ENCODE assay signal across 23 cellular contexts in the genomic region with DNA sequence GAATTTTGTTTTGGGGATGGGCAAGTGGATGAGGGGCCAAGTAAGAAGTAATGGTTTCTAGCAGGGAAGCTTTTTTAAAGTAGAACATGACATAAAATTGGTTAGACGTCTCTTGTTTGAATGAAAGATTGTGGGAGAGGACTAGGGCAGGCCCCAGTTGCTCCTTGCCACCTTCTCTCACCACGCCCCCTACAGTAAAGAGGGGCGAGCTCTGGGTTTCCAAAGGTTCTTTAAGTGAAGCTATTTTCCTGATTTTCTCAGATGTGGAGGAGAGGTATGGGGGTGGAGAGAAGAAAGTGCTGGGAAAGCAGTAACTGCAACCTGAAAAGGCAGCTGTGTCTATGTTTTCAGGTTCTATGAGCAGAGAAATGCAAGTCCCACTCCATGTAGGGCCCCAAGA.
"Had no signal": no experiment of that assay in that cellular context is flagged by ENCODE, and none has a peak within 500 bp of the region (broad histone marks: within the 10 kb centered on the region; RNA-seq: fewer than 3 reads in every experiment).

No MANE protein-coding gene starts in this region.

- H3K4me3 Mint-ChIP-seq: activated CD4-positive, alpha-beta memory T cell treated with anti-CD3 and anti-CD28 coated beads, Interleukin-2, amount 10 ng/mL, durations not matched to agents 7 days and 5 days; activated CD4-positive, alpha-beta T cell treated with anti-CD3 and anti-CD28 coated beads, Interleukin-2, amount 10 ng/mL, durations not matched to agents 24 days and 14 days; activated naive CD4-positive, alpha-beta T cell treated with anti-CD3 and anti-CD28 coated beads for 36 hours; activated naive CD8-positive, alpha-beta T cell treated with anti-CD3 and anti-CD28 coated beads, Interleukin-2, amount 50 U/mL, for 24 hours; activated T-cell treated with anti-CD3 and anti-CD28 coated beads, Interleukin-2, amount 50 U/mL, for 72 hours; central memory CD8-positive, alpha-beta T cell; effector memory CD8-positive, alpha-beta T cell; natural killer cell treated with Interleukin-12 subunit alpha and Interleukin-12 subunit beta and Interleukin-15 and Interleukin-18, amount 100 ng/mL, for 72 hours; stimulated activated naive B cell treated with anti-CD40 and anti-IgM and Interleukin-4, amounts not matched to agents 10 μg/mL and 1 μg/mL and 100 μg/mL, for 72 hours; T-helper 1 cell treated with Interleukin-12 subunit alpha and Interleukin-12 subunit beta and Interleukin-4 antibody, amounts not matched to agents 30 μg/mL and 1 μg/mL, for 36 hours had no signal

- H3K9me3 ChIP-seq: gastrocnemius medialis, transverse colon, uterus had no signal

- H3K36me3 Mint-ChIP-seq: natural killer cell treated with Interleukin-12 subunit alpha and Interleukin-12 subunit beta and Interleukin-15 and Interleukin-18, amount 100 ng/mL, for 72 hours; stimulated activated naive B cell treated with anti-CD40 and anti-IgM and Interleukin-4, amounts not matched to agents 10 μg/mL and 1 μg/mL and 100 μg/mL, for 72 hours had no signal

- H3K27ac ChIP-seq: brain microvascular endothelial cell, dorsolateral prefrontal cortex, esophagus muscularis mucosa, gastrocnemius medialis, transverse colon, uterus had no signal

- H3K27ac Mint-ChIP-seq: activated CD4-positive, alpha-beta memory T cell treated with anti-CD3 and anti-CD28 coated beads, Interleukin-2, amount 10 ng/mL, durations not matched to agents 7 days and 5 days; activated CD4-positive, alpha-beta T cell treated with anti-CD3 and anti-CD28 coated beads, Interleukin-2, amount 10 ng/mL, durations not matched to agents 24 days and 14 days; activated naive CD4-positive, alpha-beta T cell treated with anti-CD3 and anti-CD28 coated beads for 36 hours; activated naive CD8-positive, alpha-beta T cell treated with anti-CD3 and anti-CD28 coated beads, Interleukin-2, amount 50 U/mL, for 24 hours; activated T-cell treated with anti-CD3 and anti-CD28 coated beads, Interleukin-2, amount 50 U/mL, for 72 hours; effector memory CD8-positive, alpha-beta T cell; natural killer cell treated with Interleukin-12 subunit alpha and Interleukin-12 subunit beta and Interleukin-15 and Interleukin-18, amount 100 ng/mL, for 72 hours; stimulated activated naive B cell treated with anti-CD40 and anti-IgM and Interleukin-4, amounts not matched to agents 10 μg/mL and 1 μg/mL and 100 μg/mL, for 72 hours; T-helper 1 cell treated with Interleukin-12 subunit alpha and Interleukin-12 subunit beta and Interleukin-4 antibody, amounts not matched to agents 30 μg/mL and 1 μg/mL, for 36 hours had no signal

- H3K36me3 ChIP-seq: brain microvascular endothelial cell, esophagus muscularis mucosa, gastrocnemius medialis, transverse colon, uterus had no signal

- H3K27me3 Mint-ChIP-seq: activated naive CD8-positive, alpha-beta T cell treated with anti-CD3 and anti-CD28 coated beads, Interleukin-2, amount 50 U/mL, for 24 hours; stimulated activated naive B cell treated with anti-CD40 and anti-IgM and Interleukin-4, amounts not matched to agents 10 μg/mL and 1 μg/mL and 100 μg/mL, for 72 hours had no signal

- H3K27me3 ChIP-seq: brain microvascular endothelial cell, dorsolateral prefrontal cortex, esophagus muscularis mucosa, gastrocnemius medialis, transverse colon, uterus had no signal

- H3K4me3 ChIP-seq: dorsolateral prefrontal cortex, esophagus muscularis mucosa, gastrocnemius medialis, transverse colon, uterus had no signal

- DNase-seq: activated CD4-positive, alpha-beta memory T cell treated with anti-CD3 and anti-CD28 coated beads, Interleukin-2, amount 10 ng/mL, durations not matched to agents 7 days and 5 days; activated CD4-positive, alpha-beta T cell treated with anti-CD3 and anti-CD28 coated beads, Interleukin-2, amount 10 ng/mL, durations not matched to agents 24 days and 14 days; activated effector memory CD4-positive, alpha-beta T cell treated with Interleukin-2 at 50 U/mL for 16 hours; activated naive CD4-positive, alpha-beta T cell treated with anti-CD3 and anti-CD28 coated beads for 36 hours; activated naive CD8-positive, alpha-beta T cell treated with anti-CD3 and anti-CD28 coated beads, Interleukin-2, amount 50 U/mL, for 24 hours; activated T-cell treated with anti-CD3 and anti-CD28 coated beads, Interleukin-2, amount 50 U/mL, for 72 hours; brain microvascular endothelial cell; dorsolateral prefrontal cortex; effector memory CD8-positive, alpha-beta T cell; gastrocnemius medialis; hippocampal formation; left ventricle myocardium superior; mammary epithelial cell; retina; stimulated activated CD4-positive, alpha-beta T cell treated with anti-CD3 and anti-CD28 coated beads, Interleukin-2, amount 100 ng/mL, for 48 hours; stimulated activated CD8-positive, alpha-beta memory T cell treated with anti-CD3 and anti-CD28 coated beads, Interleukin-4, amount 100 ng/mL, for 48 hours; stimulated activated naive B cell treated with anti-CD40 and anti-IgM and Interleukin-4, amounts not matched to agents 10 μg/mL and 1 μg/mL and 100 μg/mL, for 72 hours; transverse colon; uterus had no signal

- H3K4me1 ChIP-seq: esophagus muscularis mucosa, gastrocnemius medialis, uterus had no signal

- H3K4me1 Mint-ChIP-seq: activated CD4-positive, alpha-beta memory T cell treated with anti-CD3 and anti-CD28 coated beads, Interleukin-2, amount 10 ng/mL, durations not matched to agents 7 days and 5 days; activated CD4-positive, alpha-beta T cell treated with anti-CD3 and anti-CD28 coated beads, Interleukin-2, amount 10 ng/mL, durations not matched to agents 24 days and 14 days; activated naive CD8-positive, alpha-beta T cell treated with anti-CD3 and anti-CD28 coated beads, Interleukin-2, amount 50 U/mL, for 24 hours; central memory CD8-positive, alpha-beta T cell had no signal

- H3K9me3 Mint-ChIP-seq: activated CD4-positive, alpha-beta T cell treated with anti-CD3 and anti-CD28 coated beads, Interleukin-2, amount 10 ng/mL, durations not matched to agents 24 days and 14 days; activated naive CD8-positive, alpha-beta T cell treated with anti-CD3 and anti-CD28 coated beads, Interleukin-2, amount 50 U/mL, for 24 hours; activated T-cell treated with anti-CD3 and anti-CD28 coated beads, Interleukin-2, amount 50 U/mL, for 72 hours; central memory CD8-positive, alpha-beta T cell; effector memory CD8-positive, alpha-beta T cell; natural killer cell treated with Interleukin-12 subunit alpha and Interleukin-12 subunit beta and Interleukin-15 and Interleukin-18, amount 100 ng/mL, for 72 hours; T-helper 1 cell treated with Interleukin-12 subunit alpha and Interleukin-12 subunit beta and Interleukin-4 antibody, amounts not matched to agents 30 μg/mL and 1 μg/mL, for 36 hours had no signal
